ENCODE assay signal across 1 cellular context in the genomic region with DNA sequence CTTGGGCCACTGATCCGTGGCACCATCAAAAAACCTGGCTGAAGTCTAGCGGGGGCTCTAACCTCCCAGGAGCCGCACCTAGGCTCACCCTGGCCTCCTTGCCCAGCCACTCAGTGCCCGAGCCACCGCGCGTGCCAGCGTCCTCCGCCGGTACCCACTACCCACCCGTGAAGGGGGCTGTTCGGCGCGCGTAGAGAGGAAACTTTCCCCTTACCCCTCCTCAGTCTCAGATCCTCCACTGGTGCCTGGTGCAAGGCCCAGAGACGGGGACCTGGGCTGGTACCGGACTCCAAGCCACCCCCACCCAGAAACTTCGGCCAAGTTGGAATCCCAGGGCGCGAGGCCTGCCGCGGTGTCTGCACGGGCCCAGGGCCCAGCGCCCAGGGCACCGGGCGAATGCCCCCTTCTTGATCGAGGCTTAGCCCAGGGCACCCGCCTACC.
TF ChIP-seq lines count a peak whose summit lies in the region.

No MANE protein-coding gene starts in this region.

TF ChIP-seq in GM23338, 12 proteins besides CTCF, POLR2A, EP300 and RAD21:
- TF ChIP-seq CREB1 (CRISPR knock-in tag; IDR thresholded peaks at IDR 0.05; ENCODE audit: low read depth) (no peak), POLR2AphosphoS5 (IDR thresholded peaks at IDR 0.05; ENCODE audit: low read depth) (no peak), EZH2phosphoT487 (IDR thresholded peaks at IDR 0.05; ENCODE audit: unreplicated experiment) (no peak), ZNF114 (CRISPR knock-in tag; IDR thresholded peaks at IDR 0.05) (no peak), JUNB (IDR thresholded peaks at IDR 0.05; ENCODE audit: unreplicated experiment) (no peak), ZNF331 (CRISPR knock-in tag; IDR thresholded peaks at IDR 0.05; ENCODE audit: low read depth) (no peak), NANOG (IDR thresholded peaks at IDR 0.05; ENCODE audit: borderline replicate concordance) (no peak), STAT1 (IDR thresholded peaks at IDR 0.05; ENCODE audit: unreplicated experiment) (no peak), EZH2 (IDR thresholded peaks at IDR 0.05; ENCODE audit: low read depth, unreplicated experiment) (no peak)
- TF ChIP-seq, protein P1, sequence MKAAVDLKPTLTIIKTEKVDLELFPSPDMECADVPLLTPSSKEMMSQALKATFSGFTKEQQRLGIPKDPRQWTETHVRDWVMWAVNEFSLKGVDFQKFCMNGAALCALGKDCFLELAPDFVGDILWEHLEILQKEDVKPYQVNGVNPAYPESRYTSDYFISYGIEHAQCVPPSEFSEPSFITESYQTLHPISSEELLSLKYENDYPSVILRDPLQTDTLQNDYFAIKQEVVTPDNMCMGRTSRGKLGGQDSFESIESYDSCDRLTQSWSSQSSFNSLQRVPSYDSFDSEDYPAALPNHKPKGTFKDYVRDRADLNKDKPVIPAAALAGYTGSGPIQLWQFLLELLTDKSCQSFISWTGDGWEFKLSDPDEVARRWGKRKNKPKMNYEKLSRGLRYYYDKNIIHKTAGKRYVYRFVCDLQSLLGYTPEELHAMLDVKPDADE (IDR thresholded peaks at IDR 0.05): no peak
- TF ChIP-seq, protein P2, sequence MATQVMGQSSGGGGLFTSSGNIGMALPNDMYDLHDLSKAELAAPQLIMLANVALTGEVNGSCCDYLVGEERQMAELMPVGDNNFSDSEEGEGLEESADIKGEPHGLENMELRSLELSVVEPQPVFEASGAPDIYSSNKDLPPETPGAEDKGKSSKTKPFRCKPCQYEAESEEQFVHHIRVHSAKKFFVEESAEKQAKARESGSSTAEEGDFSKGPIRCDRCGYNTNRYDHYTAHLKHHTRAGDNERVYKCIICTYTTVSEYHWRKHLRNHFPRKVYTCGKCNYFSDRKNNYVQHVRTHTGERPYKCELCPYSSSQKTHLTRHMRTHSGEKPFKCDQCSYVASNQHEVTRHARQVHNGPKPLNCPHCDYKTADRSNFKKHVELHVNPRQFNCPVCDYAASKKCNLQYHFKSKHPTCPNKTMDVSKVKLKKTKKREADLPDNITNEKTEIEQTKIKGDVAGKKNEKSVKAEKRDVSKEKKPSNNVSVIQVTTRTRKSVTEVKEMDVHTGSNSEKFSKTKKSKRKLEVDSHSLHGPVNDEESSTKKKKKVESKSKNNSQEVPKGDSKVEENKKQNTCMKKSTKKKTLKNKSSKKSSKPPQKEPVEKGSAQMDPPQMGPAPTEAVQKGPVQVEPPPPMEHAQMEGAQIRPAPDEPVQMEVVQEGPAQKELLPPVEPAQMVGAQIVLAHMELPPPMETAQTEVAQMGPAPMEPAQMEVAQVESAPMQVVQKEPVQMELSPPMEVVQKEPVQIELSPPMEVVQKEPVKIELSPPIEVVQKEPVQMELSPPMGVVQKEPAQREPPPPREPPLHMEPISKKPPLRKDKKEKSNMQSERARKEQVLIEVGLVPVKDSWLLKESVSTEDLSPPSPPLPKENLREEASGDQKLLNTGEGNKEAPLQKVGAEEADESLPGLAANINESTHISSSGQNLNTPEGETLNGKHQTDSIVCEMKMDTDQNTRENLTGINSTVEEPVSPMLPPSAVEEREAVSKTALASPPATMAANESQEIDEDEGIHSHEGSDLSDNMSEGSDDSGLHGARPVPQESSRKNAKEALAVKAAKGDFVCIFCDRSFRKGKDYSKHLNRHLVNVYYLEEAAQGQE (IDR thresholded peaks at IDR 0.05; ENCODE audit: unreplicated experiment): no peak
- TF ChIP-seq, protein P3, sequence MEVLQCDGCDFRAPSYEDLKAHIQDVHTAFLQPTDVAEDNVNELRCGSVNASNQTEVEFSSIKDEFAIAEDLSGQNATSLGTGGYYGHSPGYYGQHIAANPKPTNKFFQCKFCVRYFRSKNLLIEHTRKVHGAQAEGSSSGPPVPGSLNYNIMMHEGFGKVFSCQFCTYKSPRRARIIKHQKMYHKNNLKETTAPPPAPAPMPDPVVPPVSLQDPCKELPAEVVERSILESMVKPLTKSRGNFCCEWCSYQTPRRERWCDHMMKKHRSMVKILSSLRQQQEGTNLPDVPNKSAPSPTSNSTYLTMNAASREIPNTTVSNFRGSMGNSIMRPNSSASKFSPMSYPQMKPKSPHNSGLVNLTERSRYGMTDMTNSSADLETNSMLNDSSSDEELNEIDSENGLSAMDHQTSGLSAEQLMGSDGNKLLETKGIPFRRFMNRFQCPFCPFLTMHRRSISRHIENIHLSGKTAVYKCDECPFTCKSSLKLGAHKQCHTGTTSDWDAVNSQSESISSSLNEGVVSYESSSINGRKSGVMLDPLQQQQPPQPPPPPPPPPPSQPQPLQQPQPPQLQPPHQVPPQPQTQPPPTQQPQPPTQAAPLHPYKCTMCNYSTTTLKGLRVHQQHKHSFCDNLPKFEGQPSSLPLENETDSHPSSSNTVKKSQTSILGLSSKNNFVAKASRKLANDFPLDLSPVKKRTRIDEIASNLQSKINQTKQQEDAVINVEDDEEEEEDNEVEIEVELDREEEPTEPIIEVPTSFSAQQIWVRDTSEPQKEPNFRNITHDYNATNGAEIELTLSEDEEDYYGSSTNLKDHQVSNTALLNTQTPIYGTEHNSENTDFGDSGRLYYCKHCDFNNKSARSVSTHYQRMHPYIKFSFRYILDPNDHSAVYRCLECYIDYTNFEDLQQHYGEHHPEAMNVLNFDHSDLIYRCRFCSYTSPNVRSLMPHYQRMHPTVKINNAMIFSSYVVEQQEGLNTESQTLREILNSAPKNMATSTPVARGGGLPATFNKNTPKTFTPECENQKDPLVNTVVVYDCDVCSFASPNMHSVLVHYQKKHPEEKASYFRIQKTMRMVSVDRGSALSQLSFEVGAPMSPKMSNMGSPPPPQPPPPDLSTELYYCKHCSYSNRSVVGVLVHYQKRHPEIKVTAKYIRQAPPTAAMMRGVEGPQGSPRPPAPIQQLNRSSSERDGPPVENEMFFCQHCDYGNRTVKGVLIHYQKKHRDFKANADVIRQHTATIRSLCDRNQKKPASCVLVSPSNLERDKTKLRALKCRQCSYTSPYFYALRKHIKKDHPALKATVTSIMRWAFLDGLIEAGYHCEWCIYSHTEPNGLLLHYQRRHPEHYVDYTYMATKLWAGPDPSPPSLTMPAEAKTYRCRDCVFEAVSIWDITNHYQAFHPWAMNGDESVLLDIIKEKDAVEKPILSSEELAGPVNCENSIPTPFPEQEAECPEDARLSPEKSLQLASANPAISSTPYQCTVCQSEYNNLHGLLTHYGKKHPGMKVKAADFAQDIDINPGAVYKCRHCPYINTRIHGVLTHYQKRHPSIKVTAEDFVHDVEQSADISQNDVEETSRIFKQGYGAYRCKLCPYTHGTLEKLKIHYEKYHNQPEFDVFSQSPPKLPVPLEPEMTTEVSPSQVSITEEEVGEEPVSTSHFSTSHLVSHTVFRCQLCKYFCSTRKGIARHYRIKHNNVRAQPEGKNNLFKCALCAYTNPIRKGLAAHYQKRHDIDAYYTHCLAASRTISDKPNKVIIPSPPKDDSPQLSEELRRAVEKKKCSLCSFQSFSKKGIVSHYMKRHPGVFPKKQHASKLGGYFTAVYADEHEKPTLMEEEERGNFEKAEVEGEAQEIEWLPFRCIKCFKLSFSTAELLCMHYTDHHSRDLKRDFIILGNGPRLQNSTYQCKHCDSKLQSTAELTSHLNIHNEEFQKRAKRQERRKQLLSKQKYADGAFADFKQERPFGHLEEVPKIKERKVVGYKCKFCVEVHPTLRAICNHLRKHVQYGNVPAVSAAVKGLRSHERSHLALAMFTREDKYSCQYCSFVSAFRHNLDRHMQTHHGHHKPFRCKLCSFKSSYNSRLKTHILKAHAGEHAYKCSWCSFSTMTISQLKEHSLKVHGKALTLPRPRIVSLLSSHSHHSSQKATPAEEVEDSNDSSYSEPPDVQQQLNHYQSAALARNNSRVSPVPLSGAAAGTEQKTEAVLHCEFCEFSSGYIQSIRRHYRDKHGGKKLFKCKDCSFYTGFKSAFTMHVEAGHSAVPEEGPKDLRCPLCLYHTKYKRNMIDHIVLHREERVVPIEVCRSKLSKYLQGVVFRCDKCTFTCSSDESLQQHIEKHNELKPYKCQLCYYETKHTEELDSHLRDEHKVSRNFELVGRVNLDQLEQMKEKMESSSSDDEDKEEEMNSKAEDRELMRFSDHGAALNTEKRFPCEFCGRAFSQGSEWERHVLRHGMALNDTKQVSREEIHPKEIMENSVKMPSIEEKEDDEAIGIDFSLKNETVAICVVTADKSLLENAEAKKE (CRISPR knock-in tag; IDR thresholded peaks at IDR 0.05): no peak
